In genomic region chr6:35669441-35669776, GRCh38 we compare ENCODE assay signal across 9 cellular contexts. TPM values are rescaled to one million over a fixed set of nuclear protein-coding genes. Genes with fewer than 3 reads are reported as not detected.
DNase-seq lines count a peak whose midpoint lies in the region; ATAC-seq, FAIRE-seq and TF ChIP-seq lines count a peak whose summit lies in the region.
"Had no signal": no experiment of that assay in that cellular context is flagged by ENCODE, and none has a peak within 500 bp of the region (broad histone marks: within the 10 kb centered on the region; RNA-seq: fewer than 3 reads in every experiment).

No MANE protein-coding gene starts in this region.

- H3K79me2 ChIP-seq in GM23248 (ENCODE audit: insufficient read depth) (peaks cover 22% of the 10 kb centered on the region; the same call in 1 of the 2 replicates), keratinocyte (ENCODE audit: control insufficient read depth, insufficient read depth, low read length) (peaks cover 87% of the 10 kb centered on the region)

- no peak for FAIRE-seq in keratinocyte (lab: Jason Lieb, UNC)

- ATAC-seq in activated CD8-positive, alpha-beta T cell treated with anti-CD3 and anti-CD28 coated beads for 36 hours = peak; percentile 54
- no peak for ATAC-seq in aorta (ENCODE audit: low FRiP score)
- no peak for ATAC-seq in HG02884 (IDR thresholded peaks at IDR 0.05; ENCODE audit: unreplicated experiment)
- no peak for ATAC-seq in upper lobe of right lung

- no peak for TF ChIP-seq CTCF in AG04450 (IDR thresholded peaks at IDR 0.05; ENCODE audit: low read depth, low read length)
- TF ChIP-seq CTCF in activated CD8-positive, alpha-beta T cell treated with anti-CD3 and anti-CD28 coated beads for 36 hours (IDR thresholded peaks at IDR 0.05) = no peak
- no peak for TF ChIP-seq CTCF in keratinocyte (optimal IDR thresholded peaks at IDR 0.05 in 1 of 3, IDR thresholded peaks at IDR 0.05 in 1 of 3, conservative IDR thresholded peaks at IDR 0.05 in 1 of 3; ENCODE audit: extremely low read depth in 1 of 3, insufficient read depth in 2 of 3, low read length in 3 of 3)
- no peak for TF ChIP-seq CTCF in upper lobe of right lung (IDR thresholded peaks at IDR 0.05)

- H3K9me1 ChIP-seq in keratinocyte (ENCODE audit: control insufficient read depth, extremely low read depth, insufficient read depth, low read length) = no peaks in the 10 kb centered on the region

- H3K4me3 ChIP-seq in AG04450 (ENCODE audit: low read depth, low read length) = peak overlapping the region; percentile 28; the same call in 1 of the 2 replicates
- H3K4me3 ChIP-seq in GM23248 = peak overlapping the region; percentile 49
- peak overlapping the region in 2 of 3 experiments; percentile 16 to 57 for H3K4me3 ChIP-seq in keratinocyte (ENCODE audit: control insufficient read depth in 2 of 3, extremely low read depth in 1 of 3, insufficient read depth in 2 of 3, low read depth in 1 of 3, low read length in 3 of 3)
- H3K4me3 ChIP-seq in aorta (ENCODE audit: low read length in 2 of 2) = no peak overlapping the region
- no peak overlapping the region for H3K4me3 ChIP-seq in upper lobe of right lung

- peak overlapping the region; percentile 66 for H3K4me2 ChIP-seq in GM23248 (ENCODE audit: unreplicated experiment)
- peak overlapping the region; percentile 93 for H3K4me2 ChIP-seq in keratinocyte (ENCODE audit: control insufficient read depth, extremely low read depth, insufficient read depth, low read depth, low read length)

- POLR2A ChIA-PET in AG04450 (lab: Yijun Ruan, JAX) = interaction anchor here (1.6 kb wide), 1 partner anchor 62 kb away, joined by 4 read pairs; no protein-coding TSS in a partner anchor
- POLR2A ChIA-PET in activated CD8-positive, alpha-beta T cell treated with anti-CD3 and anti-CD28 coated beads for 36 hours (lab: Charles Lee) = interaction anchor here (0.7 to 3.2 kb wide), 10 partner anchors 12 to 922 kb away, joined by 3 to 13 read pairs (median 4); partner anchors contain the start of genes ARMC12 and FKBP5

- H4K20me1 ChIP-seq in GM23248 (ENCODE audit: insufficient read depth) (no peaks in the 10 kb centered on the region), keratinocyte (ENCODE audit: control insufficient read depth, extremely low read depth, insufficient read depth, low read length) (no peaks in the 10 kb centered on the region)

- H3K9me2 ChIP-seq in GM23248 (ENCODE audit: insufficient read depth) = no peaks in the 10 kb centered on the region

- H3K27me3 ChIP-seq in AG04450 (ENCODE audit: control insufficient read depth, insufficient read depth, low read length) = no peaks in the 10 kb centered on the region
- no peaks in the 10 kb centered on the region for H3K27me3 ChIP-seq in GM23248 (replicated peaks; ENCODE audit: insufficient read depth)
- no peaks in the 10 kb centered on the region for H3K27me3 ChIP-seq in keratinocyte (ENCODE audit: control insufficient read depth, extremely low read depth, insufficient read depth, low read length)
- H3K27me3 ChIP-seq in aorta (ENCODE audit: control insufficient read depth in 1 of 2, insufficient read depth in 2 of 2, low read length in 1 of 2) = no peaks in the 10 kb centered on the region
- H3K27me3 ChIP-seq in upper lobe of right lung = no peaks in the 10 kb centered on the region

- CTCF ChIA-PET in AG04450 (lab: Charles Lee) = interaction anchor here (0.9 to 1.2 kb wide), 3 partner anchors 45 to 85 kb away, joined by 4 to 5 read pairs (median 4); partner anchors contain the start of gene ARMC12
- CTCF ChIA-PET in activated CD8-positive, alpha-beta T cell treated with anti-CD3 and anti-CD28 coated beads for 36 hours (lab: Charles Lee) = interaction anchor here (0.6 to 4.6 kb wide), 13 partner anchors 11 to 101 kb away, joined by 3 to 36 read pairs (median 4); partner anchors contain the start of gene ARMC12

- WGBS in GM23248 (ENCODE audit: low coverage in 1 of 2, low lambda C conversion rate in 2 of 2, missing lambda C conversion rate in 2 of 2), 2 experiments = 69 to 72% methylated on average over 1 of the region's 1 CpG
- WGBS in aorta, 2 donors = 71 to 87% methylated on average over 1 of the region's 1 CpG

- H3K9me3 Mint-ChIP-seq in activated CD8-positive, alpha-beta T cell treated with anti-CD3 and anti-CD28 coated beads for 36 hours = no peaks in the 10 kb centered on the region

- dilution Hi-C loops in keratinocyte (cut with MboI; ENCODE audit: extremely low pct_ligation_motif_present, low sequenced_read_pairs) = no loop called here

- H3K36me3 ChIP-seq in GM23248 (ENCODE audit: low read depth) = no peaks in the 10 kb centered on the region
- no peaks in the 10 kb centered on the region for H3K36me3 ChIP-seq in keratinocyte (ENCODE audit: control insufficient read depth in 2 of 2, extremely low read depth in 1 of 2, insufficient read depth in 2 of 2, low read length in 2 of 2)
- no peaks in the 10 kb centered on the region for H3K36me3 ChIP-seq in aorta (ENCODE audit: control insufficient read depth in 1 of 2, insufficient read depth in 2 of 2, low read length in 1 of 2)
- peaks cover 38% of the 10 kb centered on the region for H3K36me3 ChIP-seq in upper lobe of right lung

- H3K27ac ChIP-seq in AG04450 (ENCODE audit: low read depth, low read length) (no peak overlapping the region), GM23248 (peak overlapping the region; percentile 38), keratinocyte (ENCODE audit: control insufficient read depth, insufficient read depth, low read length) (peak overlapping the region; percentile 72), aorta (ENCODE audit: low read depth in 1 of 2, low read length in 2 of 2) (no peak overlapping the region), upper lobe of right lung (no peak overlapping the region)

- H3K27ac Mint-ChIP-seq in activated CD8-positive, alpha-beta T cell treated with anti-CD3 and anti-CD28 coated beads for 36 hours = peak overlapping the region; percentile 91

- peaks cover 39% of the 10 kb centered on the region for H3K4me1 Mint-ChIP-seq in activated CD8-positive, alpha-beta T cell treated with anti-CD3 and anti-CD28 coated beads for 36 hours (ENCODE audit: low read depth)

- peak overlapping the region; percentile 56 for H3K4me3 Mint-ChIP-seq in activated CD8-positive, alpha-beta T cell treated with anti-CD3 and anti-CD28 coated beads for 36 hours

- H3K9me3 ChIP-seq in AG04450 (ENCODE audit: control insufficient read depth, insufficient read depth, low read length) = no peaks in the 10 kb centered on the region
- no peaks in the 10 kb centered on the region for H3K9me3 ChIP-seq in GM23248 (ENCODE audit: low read depth)
- H3K9me3 ChIP-seq in keratinocyte (ENCODE audit: control insufficient read depth, low read depth, low read length) = no peaks in the 10 kb centered on the region
- H3K9me3 ChIP-seq in aorta (ENCODE audit: control insufficient read depth, low read length) = no peaks in the 10 kb centered on the region
- no peaks in the 10 kb centered on the region for H3K9me3 ChIP-seq in upper lobe of right lung

- H3K36me3 Mint-ChIP-seq in activated CD8-positive, alpha-beta T cell treated with anti-CD3 and anti-CD28 coated beads for 36 hours (ENCODE audit: low read depth) = peaks cover 14% of the 10 kb centered on the region

- H3K9ac ChIP-seq in GM23248 (peak overlapping the region; percentile 43), keratinocyte (ENCODE audit: control insufficient read depth, extremely low read depth, insufficient read depth, low read length) (peak overlapping the region; percentile 64)

- H2AFZ ChIP-seq in GM23248 = peak overlapping the region; percentile 68
- peak overlapping the region; percentile 41 for H2AFZ ChIP-seq in keratinocyte (ENCODE audit: control insufficient read depth, low read length)

- H3F3A ChIP-seq in GM23248 (ENCODE audit: insufficient read depth) = peaks cover 15% of the 10 kb centered on the region; the same call in 1 of the 2 replicates

- DNase-seq in AG04450 (ENCODE audit: low read depth, low spot score) (no peak), GM23248 (peak; percentile 23), keratinocyte (ENCODE audit: low read depth, low spot score) (no peak), DMS53 (lab: John Stamatoyannopoulos, UW) (no peak), aorta (no peak), upper lobe of right lung (no peak)
- no peak for DNase-seq in activated CD8-positive, alpha-beta T cell treated with anti-CD3 and anti-CD28 coated beads for 36 hours
- DNase-seq: cortex of kidney had no signal

- no peaks in the 10 kb centered on the region for H3K27me3 Mint-ChIP-seq in activated CD8-positive, alpha-beta T cell treated with anti-CD3 and anti-CD28 coated beads for 36 hours

- H3K4me1 ChIP-seq in GM23248 (ENCODE audit: insufficient read depth) (peaks cover 29% of the 10 kb centered on the region), keratinocyte (ENCODE audit: control insufficient read depth, extremely low read depth, insufficient read depth, low read length) (peaks cover 19% of the 10 kb centered on the region), aorta (ENCODE audit: control insufficient read depth in 1 of 2, insufficient read depth in 2 of 2, low read length in 2 of 2) (peaks cover 1 to 5% of the 10 kb centered on the region in 2 donors), upper lobe of right lung (peaks cover 45% of the 10 kb centered on the region)

- in situ Hi-C loops in GM23248 (cut with MboI) = no loop called here

- intact Hi-C loops in activated CD8-positive, alpha-beta T cell treated with anti-CD3 and anti-CD28 coated beads for 36 hours (cut with micrococcal nuclease) = loop anchor here (5.0 kb wide), 2 partner anchors 58 to 67 kb away; no protein-coding TSS in a partner anchor
- intact Hi-C loops in aorta (cut with DNase I) = no loop called here
- intact Hi-C loops in upper lobe of right lung (cut with DNase I) = no loop called here

RNA-seq across cellular contexts. Expression of gene FKBP5, which starts 19.3 kb away (rescaled TPM):
- 6.9 and 7.6 TPM in 2 replicates for polyA plus RNA-seq in AG04450 (2011; rRNA removed)
- polyA minus RNA-seq in AG04450 (2011; rRNA and poly(A)+ RNA removed) = 3.3 and 4.0 TPM in 2 replicates
- 1.9 and 3.6 TPM in 2 replicates for total RNA-seq in GM23248 (2014; rRNA removed; shearing (Covaris generic))
- 6.3 and 6.9 TPM in 2 replicates for polyA plus RNA-seq in GM23248 (2016; fragmentation: Nextera tagmentation; extraction: Ambion mirVana)
- total RNA-seq in activated CD8-positive, alpha-beta T cell treated with anti-CD3 and anti-CD28 coated beads for 36 hours = 10 to 100 TPM; 90.6 to 93.4 TPM
- polyA plus RNA-seq in keratinocyte = 48.0 to 88.3 TPM (median 59.0 TPM) in 3 replicates
- polyA plus RNA-seq in keratinocyte (2011; ENCODE audit: low read depth) = 29.3 TPM
- 53.4 and 63.7 TPM in 2 replicates for polyA plus RNA-seq in keratinocyte (2011; cell fraction: cytosol; rRNA removed)
- polyA plus RNA-seq in keratinocyte (2011; cell fraction: nucleus; rRNA removed) = 52.6 and 53.1 TPM in 2 replicates
- polyA plus RNA-seq in keratinocyte (2012; ENCODE audit: low replicate concordance) = 52.0 and 70.9 TPM in 2 replicates
- polyA minus RNA-seq in keratinocyte = 15.1 to 56.8 TPM (median 27.8 TPM) in 3 replicates
- 22.8 TPM for polyA minus RNA-seq in keratinocyte (2011; cell fraction: cytosol; rRNA and poly(A)+ RNA removed)
- polyA minus RNA-seq in keratinocyte (2011; cell fraction: nucleus; rRNA and poly(A)+ RNA removed) = 15.8 and 39.4 TPM in 2 replicates
- total RNA-seq in aorta = 10 to 100 TPM; 25.1 to 96.1 TPM
- 100 to 1,000 TPM in 1 of 2 donors, 10 to 100 TPM in 1; 79.2 to 102 TPM for polyA plus RNA-seq in aorta
- total RNA-seq in upper lobe of right lung = 142 TPM

Comparison
In these comparisons a context has a peak if more than half of its experiments do, and no peak if none do; other contexts are left out.
1. H3K27ac ChIP-seq: peak in GM23248 (single experiment) and keratinocyte (single experiment); none in AG04450 (single experiment), aorta (0 of 2) and upper lobe of right lung (single experiment).
2. H3K4me3 ChIP-seq: peak in AG04450 (single experiment), GM23248 (single experiment) and keratinocyte (2 of 3); none in aorta (0 of 2) and upper lobe of right lung (single experiment).